14 cellular contexts compared by ENCODE assay signal in genomic region chr13:62678039-62678438, GRCh38.
"Had no signal": no experiment of that assay in that cellular context is flagged by ENCODE, and none has a peak within 500 bp of the region (broad histone marks: within the 10 kb centered on the region; RNA-seq: fewer than 3 reads in every experiment).

No MANE protein-coding gene starts in this region.

- H3K27ac ChIP-seq: brain microvascular endothelial cell, dorsolateral prefrontal cortex, lower lobe of right lung, upper lobe of right lung had no signal

- H3K27me3 Mint-ChIP-seq: activated CD4-positive, alpha-beta memory T cell treated with anti-CD3 and anti-CD28 coated beads, Interleukin-2, amount 10 ng/mL, durations not matched to agents 7 days and 5 days; activated naive CD8-positive, alpha-beta T cell treated with anti-CD3 and anti-CD28 coated beads for 36 hours; naive thymus-derived CD4-positive, alpha-beta T cell; stimulated activated naive CD8-positive, alpha-beta T cell treated with anti-CD3 and anti-CD28 coated beads, Interleukin-15, Interleukin-2, amounts not matched to agents 100 ng/mL and 50 ng/mL, for 24 hours had no signal

- H3K4me3 Mint-ChIP-seq: activated CD4-positive, alpha-beta memory T cell treated with anti-CD3 and anti-CD28 coated beads, Interleukin-2, amount 10 ng/mL, durations not matched to agents 7 days and 5 days; activated naive CD8-positive, alpha-beta T cell treated with anti-CD3 and anti-CD28 coated beads for 36 hours; naive thymus-derived CD4-positive, alpha-beta T cell; stimulated activated naive CD8-positive, alpha-beta T cell treated with anti-CD3 and anti-CD28 coated beads, Interleukin-15, Interleukin-2, amounts not matched to agents 100 ng/mL and 50 ng/mL, for 24 hours had no signal

- H3K36me3 ChIP-seq: brain microvascular endothelial cell, lower lobe of right lung, upper lobe of right lung had no signal

- H3K4me3 ChIP-seq: dorsolateral prefrontal cortex, lower lobe of right lung, upper lobe of right lung had no signal

- ATAC-seq: lower lobe of right lung; naive thymus-derived CD4-positive, alpha-beta T cell; upper lobe of right lung had no signal

- H3K27ac Mint-ChIP-seq: activated CD4-positive, alpha-beta memory T cell treated with anti-CD3 and anti-CD28 coated beads, Interleukin-2, amount 10 ng/mL, durations not matched to agents 7 days and 5 days; activated naive CD8-positive, alpha-beta T cell treated with anti-CD3 and anti-CD28 coated beads for 36 hours; naive thymus-derived CD4-positive, alpha-beta T cell; stimulated activated naive CD8-positive, alpha-beta T cell treated with anti-CD3 and anti-CD28 coated beads, Interleukin-15, Interleukin-2, amounts not matched to agents 100 ng/mL and 50 ng/mL, for 24 hours had no signal

- H3K9me3 ChIP-seq: lower lobe of right lung, upper lobe of right lung had no signal

- H3K36me3 Mint-ChIP-seq: activated naive CD8-positive, alpha-beta T cell treated with anti-CD3 and anti-CD28 coated beads for 36 hours; naive thymus-derived CD4-positive, alpha-beta T cell had no signal

- DNase-seq: activated CD4-positive, alpha-beta memory T cell treated with anti-CD3 and anti-CD28 coated beads, Interleukin-2, amount 10 ng/mL, durations not matched to agents 7 days and 5 days; activated gamma-delta T cell treated with Interleukin-2 at 50 U/mL for 16 hours; activated naive CD8-positive, alpha-beta T cell treated with anti-CD3 and anti-CD28 coated beads for 36 hours; activated T-cell treated with anti-CD3 and anti-CD28 coated beads, Interleukin-2, amount 50 U/mL, for 48 hours; brain microvascular endothelial cell; cerebellar nuclear complex; dorsolateral prefrontal cortex; lower lobe of right lung; naive thymus-derived CD4-positive, alpha-beta T cell; retina; stimulated activated CD4-positive, alpha-beta T cell treated with anti-CD3 and anti-CD28 coated beads, Interleukin-15, amount 100 ng/mL, for 24 hours; stimulated activated CD4-positive, alpha-beta T cell treated with anti-CD3 and anti-CD28 coated beads, Interleukin-4, amount 100 ng/mL, for 24 hours; upper lobe of right lung had no signal

- H3K27me3 ChIP-seq: brain microvascular endothelial cell, upper lobe of right lung had no signal

- H3K4me1 ChIP-seq: lower lobe of right lung, upper lobe of right lung had no signal

- H3K4me1 Mint-ChIP-seq: activated CD4-positive, alpha-beta memory T cell treated with anti-CD3 and anti-CD28 coated beads, Interleukin-2, amount 10 ng/mL, durations not matched to agents 7 days and 5 days; activated naive CD8-positive, alpha-beta T cell treated with anti-CD3 and anti-CD28 coated beads for 36 hours; naive thymus-derived CD4-positive, alpha-beta T cell had no signal
